8 cellular contexts compared by ENCODE assay signal in the genomic region with DNA sequence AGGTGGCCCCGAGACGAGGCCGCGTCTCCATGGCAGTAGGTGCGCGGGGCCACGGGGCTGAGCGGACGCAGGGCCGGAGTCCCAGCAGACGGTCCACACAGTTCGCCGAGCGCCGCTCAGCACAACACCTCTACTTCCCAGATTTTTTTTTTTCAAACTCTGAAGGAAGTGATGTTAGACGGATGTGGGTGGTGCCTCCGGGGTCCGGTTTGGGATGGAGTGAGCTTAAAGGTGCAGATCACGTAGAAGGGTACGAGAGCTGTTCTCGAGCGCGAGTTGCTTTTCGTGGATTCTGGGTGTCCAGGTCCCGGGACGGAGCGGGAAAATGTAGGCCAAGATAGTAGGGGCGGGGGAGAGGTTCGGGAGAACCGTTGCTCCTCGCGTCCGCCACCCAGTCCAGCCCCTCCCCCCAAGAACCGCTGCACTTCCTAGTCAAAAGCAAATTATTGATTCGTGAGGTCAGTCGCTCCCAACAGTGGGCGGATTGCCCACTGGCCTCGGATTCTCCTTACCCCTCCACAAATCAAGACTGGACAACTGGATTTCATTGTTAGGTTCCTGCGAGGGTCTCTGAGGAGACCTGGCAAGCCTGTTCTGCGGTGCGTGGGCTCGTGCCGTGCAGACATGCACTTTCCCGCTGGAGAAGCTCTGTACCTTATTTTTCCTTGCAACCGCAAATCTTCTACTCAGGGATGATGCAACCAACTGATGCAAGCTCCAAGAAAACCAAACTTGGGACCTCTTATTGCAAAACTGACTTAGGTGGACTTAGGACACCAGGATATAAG. TPM values are rescaled to one million over a fixed set of nuclear protein-coding genes. Genes with fewer than 3 reads are reported as not detected.
DNase-seq lines count a peak whose midpoint lies in the region; FAIRE-seq and TF ChIP-seq lines count a peak whose summit lies in the region.

A gene (minus strand): TSS at position 126 of the 788 bp plus-strand sequence. CDS start 95 bp downstream, at position 31.

- no peak for TF ChIP-seq CTCF in SK-N-SH (IDR thresholded peaks at IDR 0.05)
- TF ChIP-seq CTCF in neutrophil (IDR thresholded peaks at IDR 0.05) = no peak

- H3K27ac ChIP-seq in SK-N-SH (ENCODE audit: low read depth in 2 of 2, low read length in 1 of 2) (peak within 1 kb of the TSS; percentile 87 to 98), neutrophil (peak within 1 kb of the TSS; percentile 88), temporal lobe (ENCODE audit: low read depth, low read length) (peak within 1 kb of the TSS; percentile 83)

- peaks cover 9% of the 10 kb centered on the region; the same call in 1 of the 2 replicates for H4K20me1 ChIP-seq in SK-N-SH (ENCODE audit: insufficient read depth)

- H2AFZ ChIP-seq in SK-N-SH (ENCODE audit: low read depth) = peak within 1 kb of the TSS; percentile 83

- under 1% methylated on average over 43 of the region's 45 CpGs for WGBS in SK-N-SH (ENCODE audit: low lambda C conversion rate)

- no peak for TF ChIP-seq EP300 in SK-N-SH (IDR thresholded peaks at IDR 0.05; ENCODE audit: borderline replicate concordance in 1 of 2, low read depth in 1 of 2, low read length in 1 of 2)

- peak; percentile 40 for FAIRE-seq in G401.6 (lab: Jason Lieb, UNC)

- peak within 1 kb of the TSS; percentile 87 for H3K9ac ChIP-seq in SK-N-SH

- CTCF ChIA-PET in HEK293T (lab: Yijun Ruan, JAX) (interaction anchor here (0.6 kb wide), 1 partner anchor 157 kb away, joined by 3 read pairs; no protein-coding TSS in a partner anchor), SK-N-SH (lab: Yijun Ruan, JAX) (interaction anchor here (1.1 to 2.4 kb wide), 2 partner anchors 16 to 22 kb away, joined by 3 to 9 read pairs; a partner anchor contains a TSS)

- H3K9me3 ChIP-seq in SK-N-SH (no peaks in the 10 kb centered on the region), neutrophil (no peaks in the 10 kb centered on the region)

- POLR2A ChIA-PET in HEK293T (lab: Yijun Ruan, JAX) (interaction anchor here (0.6 to 4.0 kb wide), 28 partner anchors 9 to 498 kb away, joined by 3 to 64 read pairs (median 4); a partner anchor contains a TSS), SK-N-SH (lab: Yijun Ruan, JAX) (interaction anchor here (0.6 to 1.4 kb wide), 11 partner anchors 14 to 350 kb away, joined by 3 to 15 read pairs (median 4); a partner anchor contains a TSS)

- H3K79me2 ChIP-seq in SK-N-SH (ENCODE audit: insufficient read depth) = peaks cover 84% of the 10 kb centered on the region

- no peaks in the 10 kb centered on the region for H3K27me3 ChIP-seq in SK-N-SH (ENCODE audit: insufficient read depth)
- no peaks in the 10 kb centered on the region for H3K27me3 ChIP-seq in neutrophil

- peaks cover 14% of the 10 kb centered on the region for H3F3A ChIP-seq in SK-N-SH (replicated peaks; ENCODE audit: insufficient read depth)

- H3K4me3 ChIP-seq in SK-N-SH (ENCODE audit: low read depth in 2 of 2, low read length in 1 of 2) (peak within 1 kb of the TSS; percentile 91 to 98), neutrophil (ENCODE audit: low read depth in 1 of 2, low read length in 1 of 2) (peak within 1 kb of the TSS; percentile 91 to 98)

- TF ChIP-seq RAD21 in SK-N-SH (IDR thresholded peaks at IDR 0.05; ENCODE audit: low read length) = no peak

- H3K4me2 ChIP-seq in SK-N-SH = peak within 1 kb of the TSS; percentile 92

- H3K9me2 ChIP-seq in SK-N-SH = no peaks in the 10 kb centered on the region

- H3K4me1 ChIP-seq in SK-N-SH (ENCODE audit: control insufficient read depth in 1 of 2, insufficient read depth in 2 of 2, low read depth in 1 of 2, low read length in 1 of 2) (peaks cover 13 to 21% of the 10 kb centered on the region in 2 experiments), neutrophil (ENCODE audit: control insufficient read depth in 1 of 2, insufficient read depth in 1 of 2, low read depth in 1 of 2, low read length in 1 of 2) (peaks cover 26 to 36% of the 10 kb centered on the region in 2 experiments)

- DNase-seq in HEK293T (ENCODE audit: extremely low spot score) (peak; percentile 82), NCI-H1048 (lab: John Stamatoyannopoulos, UW) (peak; percentile 83), SK-N-SH (peak; percentile 90), germinal center (ENCODE audit: low spot score) (peak; percentile 77)
- peak; percentile 58 for DNase-seq in activated naive CD4-positive, alpha-beta T cell treated with anti-CD3 and anti-CD28 coated beads, Interleukin-2, amount 50 U/mL, for 16 hours

- peaks cover 23 to 36% of the 10 kb centered on the region in 2 experiments for H3K36me3 ChIP-seq in SK-N-SH (replicated peaks in 1 of 2; ENCODE audit: control insufficient read depth in 1 of 2, insufficient read depth in 2 of 2, low read length in 1 of 2)
- H3K36me3 ChIP-seq in neutrophil = peaks cover 19% of the 10 kb centered on the region

TF ChIP-seq in HEK293T, 16 proteins besides CTCF, POLR2A, EP300 and RAD21:
- TF ChIP-seq ZNF384 (IDR thresholded peaks at IDR 0.05) = peak; percentile 94
- no peak; the same call in 1 of the 2 replicates for TF ChIP-seq L3MBTL2 (conservative IDR thresholded peaks at IDR 0.05)
- no peak for TF ChIP-seq FOXM1 (IDR thresholded peaks at IDR 0.05; ENCODE audit: borderline replicate concordance)
- TF ChIP-seq ARNT (IDR thresholded peaks at IDR 0.05) = no peak
- TF ChIP-seq, protein P1, sequence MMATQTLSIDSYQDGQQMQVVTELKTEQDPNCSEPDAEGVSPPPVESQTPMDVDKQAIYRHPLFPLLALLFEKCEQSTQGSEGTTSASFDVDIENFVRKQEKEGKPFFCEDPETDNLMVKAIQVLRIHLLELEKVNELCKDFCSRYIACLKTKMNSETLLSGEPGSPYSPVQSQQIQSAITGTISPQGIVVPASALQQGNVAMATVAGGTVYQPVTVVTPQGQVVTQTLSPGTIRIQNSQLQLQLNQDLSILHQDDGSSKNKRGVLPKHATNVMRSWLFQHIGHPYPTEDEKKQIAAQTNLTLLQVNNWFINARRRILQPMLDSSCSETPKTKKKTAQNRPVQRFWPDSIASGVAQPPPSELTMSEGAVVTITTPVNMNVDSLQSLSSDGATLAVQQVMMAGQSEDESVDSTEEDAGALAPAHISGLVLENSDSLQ (IDR thresholded peaks at IDR 0.05) = no peak
- TF ChIP-seq CTBP1 (IDR thresholded peaks at IDR 0.05; ENCODE audit: borderline replicate concordance) = peak; percentile 14; the same call in 1 of the 2 replicates
- TF ChIP-seq LEF1 (IDR thresholded peaks at IDR 0.05; ENCODE audit: borderline replicate concordance) = peak; percentile 25; the same call in 1 of the 2 replicates
- TF ChIP-seq NFRKB (IDR thresholded peaks at IDR 0.05) = no peak
- no peak for TF ChIP-seq BHLHE40 (IDR thresholded peaks at IDR 0.05; ENCODE audit: borderline replicate concordance)
- peak; percentile 60; the same call in 1 of the 2 replicates for TF ChIP-seq ELF4 (IDR thresholded peaks at IDR 0.05)

TF ChIP-seq in SK-N-SH, 30 proteins besides CTCF, POLR2A, EP300 and RAD21 (continues in another document):
- peak; percentile 71 for TF ChIP-seq ELF1 (IDR thresholded peaks at IDR 0.05)
- peak; percentile 72; the same call in 1 of the 2 replicates for TF ChIP-seq SIN3A (IDR thresholded peaks at IDR 0.05; ENCODE audit: borderline replicate concordance, low read depth, low read length)
- TF ChIP-seq RCOR1 (IDR thresholded peaks at IDR 0.05; ENCODE audit: low read length) = no peak
- TF ChIP-seq, protein P2, sequence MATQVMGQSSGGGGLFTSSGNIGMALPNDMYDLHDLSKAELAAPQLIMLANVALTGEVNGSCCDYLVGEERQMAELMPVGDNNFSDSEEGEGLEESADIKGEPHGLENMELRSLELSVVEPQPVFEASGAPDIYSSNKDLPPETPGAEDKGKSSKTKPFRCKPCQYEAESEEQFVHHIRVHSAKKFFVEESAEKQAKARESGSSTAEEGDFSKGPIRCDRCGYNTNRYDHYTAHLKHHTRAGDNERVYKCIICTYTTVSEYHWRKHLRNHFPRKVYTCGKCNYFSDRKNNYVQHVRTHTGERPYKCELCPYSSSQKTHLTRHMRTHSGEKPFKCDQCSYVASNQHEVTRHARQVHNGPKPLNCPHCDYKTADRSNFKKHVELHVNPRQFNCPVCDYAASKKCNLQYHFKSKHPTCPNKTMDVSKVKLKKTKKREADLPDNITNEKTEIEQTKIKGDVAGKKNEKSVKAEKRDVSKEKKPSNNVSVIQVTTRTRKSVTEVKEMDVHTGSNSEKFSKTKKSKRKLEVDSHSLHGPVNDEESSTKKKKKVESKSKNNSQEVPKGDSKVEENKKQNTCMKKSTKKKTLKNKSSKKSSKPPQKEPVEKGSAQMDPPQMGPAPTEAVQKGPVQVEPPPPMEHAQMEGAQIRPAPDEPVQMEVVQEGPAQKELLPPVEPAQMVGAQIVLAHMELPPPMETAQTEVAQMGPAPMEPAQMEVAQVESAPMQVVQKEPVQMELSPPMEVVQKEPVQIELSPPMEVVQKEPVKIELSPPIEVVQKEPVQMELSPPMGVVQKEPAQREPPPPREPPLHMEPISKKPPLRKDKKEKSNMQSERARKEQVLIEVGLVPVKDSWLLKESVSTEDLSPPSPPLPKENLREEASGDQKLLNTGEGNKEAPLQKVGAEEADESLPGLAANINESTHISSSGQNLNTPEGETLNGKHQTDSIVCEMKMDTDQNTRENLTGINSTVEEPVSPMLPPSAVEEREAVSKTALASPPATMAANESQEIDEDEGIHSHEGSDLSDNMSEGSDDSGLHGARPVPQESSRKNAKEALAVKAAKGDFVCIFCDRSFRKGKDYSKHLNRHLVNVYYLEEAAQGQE (IDR thresholded peaks at IDR 0.05; ENCODE audit: low read depth, low read length) = no peak
- TF ChIP-seq POLR2AphosphoS5 (IDR thresholded peaks at IDR 0.05; ENCODE audit: low read depth, low read length) = peak; percentile 88; the same call in 1 of the 2 replicates
- TF ChIP-seq FOXM1 (IDR thresholded peaks at IDR 0.05; ENCODE audit: low read depth) = no peak
- TF ChIP-seq GABPA (IDR thresholded peaks at IDR 0.05; ENCODE audit: low read depth) = peak; percentile 87
- no peak for TF ChIP-seq FOSL2 (IDR thresholded peaks at IDR 0.05; ENCODE audit: borderline replicate concordance, low read depth)
- no peak for TF ChIP-seq NRF1 (IDR thresholded peaks at IDR 0.05; ENCODE audit: low read depth, low read length)

RNA-seq across cellular contexts. Expression of the gene that starts here (rescaled TPM):
- 37.2 and 42.2 TPM in 2 replicates for polyA plus RNA-seq in SK-N-SH (2012; rRNA removed)
- 49.5 and 55.8 TPM in 2 replicates for polyA plus RNA-seq in SK-N-SH (2012; cell fraction: cytosol; rRNA removed)
- polyA plus RNA-seq in SK-N-SH (2012; cell fraction: nucleus; rRNA removed) = 13.9 and 25.5 TPM in 2 replicates
- 14.3 TPM for total RNA-seq in temporal lobe

Comparison
In these comparisons a context has a peak if more than half of its experiments do, and no peak if none do; other contexts are left out.
1. Peak in every context shown above with its lines: DNase-seq, H3K4me3 ChIP-seq and H3K27ac ChIP-seq.